Comparison of ENCODE assay signal across 20 cellular contexts in genomic region chr15:38504680-38505467, GRCh38. TPM values are rescaled to one million over a fixed set of nuclear protein-coding genes. Genes with fewer than 3 reads are reported as not detected.
A peak's percentile ranks its signal among the peaks of the same experiment; 100 is the strongest.
DNase-seq lines count a peak whose midpoint lies in the region; ATAC-seq lines count a peak whose summit lies in the region.
"Had no signal": no experiment of that assay in that cellular context is flagged by ENCODE, and none has a peak within 500 bp of the region (broad histone marks: within the 10 kb centered on the region; RNA-seq: fewer than 3 reads in every experiment).

No MANE protein-coding gene starts in this region.

- H3K27me3 ChIP-seq in CD8-positive, alpha-beta memory T cell (ENCODE audit: insufficient read depth, low read length, poor library complexity, severe bottlenecking): no peaks in the 10 kb centered on the region
- H3K27me3 ChIP-seq: BLaER1 treated with 17β-estradiol and CSF1 and Interleukin-3, amounts not matched to agents 10 nM and 100 nM; esophagus muscularis mucosa had no signal

- CTCF ChIA-PET in CD8-positive, alpha-beta memory T cell (lab: Charles Lee): interaction anchor here (0.6 to 3.0 kb wide), 8 partner anchors 8 to 195 kb away, joined by 3 to 12 read pairs (median 4); no protein-coding TSS in a partner anchor

- intact Hi-C loops in activated CD4-positive, alpha-beta T cell treated with anti-CD3 and anti-CD28 coated beads, Interleukin-2, amount 10 ng/mL, durations not matched to agents 24 days and 14 days (cut with micrococcal nuclease): no loop called here

- H3K27ac Mint-ChIP-seq in activated CD4-positive, alpha-beta T cell treated with anti-CD3 and anti-CD28 coated beads, Interleukin-2, amount 10 ng/mL, durations not matched to agents 24 days and 14 days: peak overlapping the region; percentile 84
- peak overlapping the region; percentile 26 to 85 (median 70) for H3K27ac Mint-ChIP-seq in CD8-positive, alpha-beta memory T cell
- peak overlapping the region; percentile 88 for H3K27ac Mint-ChIP-seq in activated naive CD8-positive, alpha-beta T cell
- peak overlapping the region in 9 of 10 donors; percentile 3 to 84 (median 56) for H3K27ac Mint-ChIP-seq in naive thymus-derived CD8-positive, alpha-beta T cell
- H3K27ac Mint-ChIP-seq: WTC11 had no signal

- no peak overlapping the region for H3K4me3 Mint-ChIP-seq in activated CD4-positive, alpha-beta T cell treated with anti-CD3 and anti-CD28 coated beads, Interleukin-2, amount 10 ng/mL, durations not matched to agents 24 days and 14 days
- H3K4me3 Mint-ChIP-seq in CD8-positive, alpha-beta memory T cell: no peak overlapping the region
- H3K4me3 Mint-ChIP-seq in activated naive CD8-positive, alpha-beta T cell: no peak overlapping the region
- H3K4me3 Mint-ChIP-seq in naive thymus-derived CD8-positive, alpha-beta T cell: no peak overlapping the region
- H3K4me3 Mint-ChIP-seq: WTC11 had no signal

- no peak for ATAC-seq in naive thymus-derived CD8-positive, alpha-beta T cell
- ATAC-seq in HG03280 (IDR thresholded peaks at IDR 0.05; ENCODE audit: unreplicated experiment) (no peak), GM19023 (IDR thresholded peaks at IDR 0.05; ENCODE audit: unreplicated experiment) (no peak)
- ATAC-seq: K562, WTC11 had no signal

- no peak overlapping the region for H3K4me3 ChIP-seq in CD8-positive, alpha-beta memory T cell (ENCODE audit: low read length)
- H3K4me3 ChIP-seq: BLaER1 treated with 17β-estradiol and CSF1 and Interleukin-3, amounts not matched to agents 10 nM and 100 nM; esophagus muscularis mucosa; K562 had no signal

- POLR2A ChIA-PET in CD8-positive, alpha-beta memory T cell (lab: Charles Lee): no interaction called here
- POLR2A ChIA-PET in naive thymus-derived CD8-positive, alpha-beta T cell (lab: Charles Lee): interaction anchor here (1.4 kb wide), 1 partner anchor 59 kb away, joined by 4 read pairs; the partner anchor contains the start of gene RASGRP1

- peaks cover 88% of the 10 kb centered on the region for H3K36me3 ChIP-seq in CD8-positive, alpha-beta memory T cell (ENCODE audit: insufficient read depth, low read length)
- H3K36me3 ChIP-seq: esophagus muscularis mucosa had no signal

- no peak for DNase-seq in activated CD4-positive, alpha-beta T cell treated with anti-CD3 and anti-CD28 coated beads, Interleukin-2, amount 10 ng/mL, durations not matched to agents 24 days and 14 days
- no peak for DNase-seq in activated CD4-positive, alpha-beta T cell treated with anti-CD3 and anti-CD28 coated beads for 1 hour
- DNase-seq in CD8-positive, alpha-beta memory T cell: no peak
- no peak for DNase-seq in naive thymus-derived CD8-positive, alpha-beta T cell
- no peak for DNase-seq in NCI-H1048 (lab: John Stamatoyannopoulos, UW)
- DNase-seq: amniotic stem cell; DMS53; effector CD8-positive, alpha-beta T cell; MV-4-11; NCI-H2029 treated with DMSO at 0.1 percent for 48 hours; NCI-H524; posterior cingulate gyrus had no signal

- H3K9me3 ChIP-seq in CD8-positive, alpha-beta memory T cell (ENCODE audit: low read length): no peaks in the 10 kb centered on the region
- H3K9me3 ChIP-seq: esophagus muscularis mucosa had no signal

- H3K27ac ChIP-seq in CD8-positive, alpha-beta memory T cell (ENCODE audit: low read depth, low read length): no peak overlapping the region
- H3K27ac ChIP-seq: BLaER1 treated with 17β-estradiol and CSF1 and Interleukin-3, amounts not matched to agents 10 nM and 100 nM; esophagus muscularis mucosa had no signal

- H3K4me1 ChIP-seq in CD8-positive, alpha-beta memory T cell (ENCODE audit: insufficient read depth, low read length): no peaks in the 10 kb centered on the region
- H3K4me1 ChIP-seq: BLaER1 treated with 17β-estradiol and CSF1 and Interleukin-3, amounts not matched to agents 10 nM and 100 nM; esophagus muscularis mucosa had no signal

- peaks cover 25% of the 10 kb centered on the region for H3K4me1 Mint-ChIP-seq in activated CD4-positive, alpha-beta T cell treated with anti-CD3 and anti-CD28 coated beads, Interleukin-2, amount 10 ng/mL, durations not matched to agents 24 days and 14 days
- H3K4me1 Mint-ChIP-seq in CD8-positive, alpha-beta memory T cell: peaks cover 6 to 9% (median 9%) of the 10 kb centered on the region in 3 donors
- H3K4me1 Mint-ChIP-seq in activated naive CD8-positive, alpha-beta T cell (ENCODE audit: low read depth): peaks cover 20% of the 10 kb centered on the region
- peaks cover 0 to 7% (median 5%) of the 10 kb centered on the region in 4 donors for H3K4me1 Mint-ChIP-seq in naive thymus-derived CD8-positive, alpha-beta T cell
- H3K4me1 Mint-ChIP-seq: WTC11 had no signal

- peaks cover 91% of the 10 kb centered on the region for H3K36me3 Mint-ChIP-seq in activated CD4-positive, alpha-beta T cell treated with anti-CD3 and anti-CD28 coated beads, Interleukin-2, amount 10 ng/mL, durations not matched to agents 24 days and 14 days (ENCODE audit: low read depth)
- H3K36me3 Mint-ChIP-seq in CD8-positive, alpha-beta memory T cell: peaks cover 10 to 96% (median 42%) of the 10 kb centered on the region in 3 donors
- H3K36me3 Mint-ChIP-seq in activated naive CD8-positive, alpha-beta T cell: peaks cover 21% of the 10 kb centered on the region
- peaks cover 5 to 96% (median 50%) of the 10 kb centered on the region in 3 donors for H3K36me3 Mint-ChIP-seq in naive thymus-derived CD8-positive, alpha-beta T cell

- H3K27me3 Mint-ChIP-seq in activated CD4-positive, alpha-beta T cell treated with anti-CD3 and anti-CD28 coated beads, Interleukin-2, amount 10 ng/mL, durations not matched to agents 24 days and 14 days: no peaks in the 10 kb centered on the region
- no peaks in the 10 kb centered on the region for H3K27me3 Mint-ChIP-seq in CD8-positive, alpha-beta memory T cell
- H3K27me3 Mint-ChIP-seq in activated naive CD8-positive, alpha-beta T cell: no peaks in the 10 kb centered on the region
- no peaks in the 10 kb centered on the region for H3K27me3 Mint-ChIP-seq in naive thymus-derived CD8-positive, alpha-beta T cell

- H3K9me3 Mint-ChIP-seq in activated CD4-positive, alpha-beta T cell treated with anti-CD3 and anti-CD28 coated beads, Interleukin-2, amount 10 ng/mL, durations not matched to agents 24 days and 14 days: peaks cover 4% of the 10 kb centered on the region
- no peaks in the 10 kb centered on the region for H3K9me3 Mint-ChIP-seq in CD8-positive, alpha-beta memory T cell
- no peaks in the 10 kb centered on the region for H3K9me3 Mint-ChIP-seq in activated naive CD8-positive, alpha-beta T cell (ENCODE audit: low read depth)
- H3K9me3 Mint-ChIP-seq in naive thymus-derived CD8-positive, alpha-beta T cell: no peaks in the 10 kb centered on the region
- H3K9me3 Mint-ChIP-seq: WTC11 had no signal

RNA-seq across cellular contexts. Expression of gene FAM98B, which starts 50.9 kb away (rescaled TPM):
- total RNA-seq in activated CD4-positive, alpha-beta T cell treated with anti-CD3 and anti-CD28 coated beads, Interleukin-2, amount 10 ng/mL, durations not matched to agents 24 days and 14 days: 64.0 and 71.6 TPM in 2 replicates
- total RNA-seq in CD8-positive, alpha-beta memory T cell: 10 to 100 TPM; 56.7 to 60.9 TPM
- polyA plus RNA-seq in CD8-positive, alpha-beta memory T cell: 2.2 TPM
- total RNA-seq in naive thymus-derived CD8-positive, alpha-beta T cell: 10 to 100 TPM; 25.6 to 28.4 TPM
- 1 to 10 TPM; 1.9 to 3.9 (median 3.2) TPM for polyA plus RNA-seq in naive thymus-derived CD8-positive, alpha-beta T cell

RNA-seq across cellular contexts. Expression of gene RASGRP1, which starts 59.7 kb away (rescaled TPM):
- 94.4 and 94.7 TPM in 2 replicates for total RNA-seq in activated CD4-positive, alpha-beta T cell treated with anti-CD3 and anti-CD28 coated beads, Interleukin-2, amount 10 ng/mL, durations not matched to agents 24 days and 14 days
- total RNA-seq in CD8-positive, alpha-beta memory T cell: 10 to 100 TPM; 64.7 to 67.9 TPM
- 90.9 TPM for polyA plus RNA-seq in CD8-positive, alpha-beta memory T cell
- 10 to 100 TPM; 83.7 to 88.5 TPM for total RNA-seq in naive thymus-derived CD8-positive, alpha-beta T cell
- polyA plus RNA-seq in naive thymus-derived CD8-positive, alpha-beta T cell: 10 to 100 TPM; 52.3 to 90.5 (median 73.4) TPM
- total RNA-seq: A673 had no signal
